Comparison of ENCODE assay signal across 8 cellular contexts in the genomic region with DNA sequence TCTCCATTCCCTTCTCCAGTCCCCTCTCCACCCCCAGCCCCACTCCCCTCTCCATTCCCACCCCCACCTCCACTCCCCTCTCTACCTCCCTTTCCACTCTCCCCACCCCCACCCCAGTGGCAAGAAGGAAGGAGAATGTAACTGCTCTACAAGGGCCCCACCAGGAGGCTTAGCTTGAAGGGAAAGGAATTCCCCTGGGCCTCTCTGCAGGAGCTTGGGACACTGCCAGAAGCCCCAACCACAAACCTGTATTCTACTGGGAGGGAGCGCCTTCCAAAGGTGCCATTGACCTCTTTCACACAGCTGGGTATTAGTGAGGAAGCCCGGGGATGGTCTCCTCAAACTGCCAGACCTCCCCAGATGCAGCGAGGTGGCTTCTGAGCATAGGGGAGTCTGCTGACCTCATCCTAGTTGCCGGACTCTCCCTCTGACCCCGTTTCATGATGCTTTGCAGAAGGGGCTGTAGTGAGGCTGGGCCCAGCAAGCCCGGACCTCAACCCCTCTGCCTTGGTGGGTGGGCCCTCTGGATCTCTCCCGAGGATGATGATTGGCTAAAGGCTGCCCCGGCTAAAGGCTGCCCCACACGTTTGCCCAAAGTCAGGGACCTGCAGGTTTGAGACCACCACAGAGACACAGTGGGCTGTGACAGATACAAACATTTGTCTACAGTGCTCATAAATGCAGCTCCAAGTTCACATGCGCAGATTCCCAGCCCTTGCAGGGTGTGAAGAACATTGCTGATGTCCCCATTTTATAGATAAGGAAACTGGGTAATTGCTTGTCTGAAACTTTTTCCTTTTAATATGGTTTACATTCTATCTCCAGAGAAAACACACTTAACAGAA. TPM values are rescaled to one million over a fixed set of nuclear protein-coding genes. Genes with fewer than 3 reads are reported as not detected.
DNase-seq lines count a peak whose midpoint lies in the region; ATAC-seq and TF ChIP-seq lines count a peak whose summit lies in the region.

No MANE protein-coding gene starts in this region.

- peaks cover 27% of the 10 kb centered on the region for H3K4me1 Mint-ChIP-seq in activated naive CD8-positive, alpha-beta T cell treated with anti-CD3 and anti-CD28 coated beads, Interleukin-2, amount 50 U/mL, for 24 hours
- peaks cover 30% of the 10 kb centered on the region for H3K4me1 Mint-ChIP-seq in type B pancreatic cell (ENCODE audit: unreplicated experiment)
- H3K4me1 Mint-ChIP-seq in activated CD8-positive, alpha-beta memory T cell treated with anti-CD3 and anti-CD28 coated beads, Interleukin-2, amount 10 ng/mL, durations not matched to agents 7 days and 5 days = peaks cover 17% of the 10 kb centered on the region

- CTCF ChIA-PET in activated CD8-positive, alpha-beta memory T cell treated with anti-CD3 and anti-CD28 coated beads, Interleukin-2, amount 10 ng/mL, durations not matched to agents 7 days and 5 days (lab: Charles Lee) = interaction anchor here (0.6 to 2.4 kb wide), 8 partner anchors 9 to 215 kb away, joined by 3 to 24 read pairs (median 4); no protein-coding TSS in a partner anchor

- H3K4me3 Mint-ChIP-seq in activated naive CD8-positive, alpha-beta T cell treated with anti-CD3 and anti-CD28 coated beads, Interleukin-2, amount 50 U/mL, for 24 hours = no peak overlapping the region
- peak overlapping the region; percentile 81 for H3K4me3 Mint-ChIP-seq in type B pancreatic cell
- no peak overlapping the region for H3K4me3 Mint-ChIP-seq in activated CD8-positive, alpha-beta memory T cell treated with anti-CD3 and anti-CD28 coated beads, Interleukin-2, amount 10 ng/mL, durations not matched to agents 7 days and 5 days

- DNase-seq in Right ventricle myocardium inferior (ENCODE audit: missing footprints) (peak; percentile 66), cardiac septum (ENCODE audit: low spot score) (no peak), kidney tubule cell (ENCODE audit: low spot score) (peak; percentile 96), type B pancreatic cell (ENCODE audit: extremely low spot score, unreplicated experiment) (no peak), SIG-M5 (lab: John Stamatoyannopoulos, UW) (no peak)
- peak; percentile 22 for DNase-seq in activated naive CD8-positive, alpha-beta T cell treated with anti-CD3 and anti-CD28 coated beads, Interleukin-2, amount 50 U/mL, for 24 hours
- DNase-seq in activated naive CD4-positive, alpha-beta T cell treated with anti-CD3 and anti-CD28 coated beads, Interleukin-2, amount 50 U/mL, for 72 hours (ENCODE audit: low spot score in 2 of 2) = no peak
- no peak for DNase-seq in activated CD8-positive, alpha-beta memory T cell treated with anti-CD3 and anti-CD28 coated beads, Interleukin-2, amount 10 ng/mL, durations not matched to agents 7 days and 5 days

- H3K36me3 Mint-ChIP-seq in activated naive CD8-positive, alpha-beta T cell treated with anti-CD3 and anti-CD28 coated beads, Interleukin-2, amount 50 U/mL, for 24 hours (ENCODE audit: low read depth) = no peaks in the 10 kb centered on the region
- peaks cover 9% of the 10 kb centered on the region for H3K36me3 Mint-ChIP-seq in type B pancreatic cell
- H3K36me3 Mint-ChIP-seq in activated naive CD4-positive, alpha-beta T cell treated with anti-CD3 and anti-CD28 coated beads, Interleukin-2, amount 50 U/mL, for 72 hours = no peaks in the 10 kb centered on the region
- H3K36me3 Mint-ChIP-seq in activated CD8-positive, alpha-beta memory T cell treated with anti-CD3 and anti-CD28 coated beads, Interleukin-2, amount 10 ng/mL, durations not matched to agents 7 days and 5 days = no peaks in the 10 kb centered on the region

- no peak overlapping the region for H3K27ac Mint-ChIP-seq in activated naive CD8-positive, alpha-beta T cell treated with anti-CD3 and anti-CD28 coated beads, Interleukin-2, amount 50 U/mL, for 24 hours
- H3K27ac Mint-ChIP-seq in type B pancreatic cell = peak overlapping the region; percentile 71
- peak overlapping the region in 1 of 2 donors; percentile 68 for H3K27ac Mint-ChIP-seq in activated naive CD4-positive, alpha-beta T cell treated with anti-CD3 and anti-CD28 coated beads, Interleukin-2, amount 50 U/mL, for 72 hours
- H3K27ac Mint-ChIP-seq in activated CD8-positive, alpha-beta memory T cell treated with anti-CD3 and anti-CD28 coated beads, Interleukin-2, amount 10 ng/mL, durations not matched to agents 7 days and 5 days = no peak overlapping the region

- peak; percentile 3 for ATAC-seq in Right ventricle myocardium inferior
- no peak for ATAC-seq in activated naive CD8-positive, alpha-beta T cell treated with anti-CD3 and anti-CD28 coated beads, Interleukin-2, amount 50 U/mL, for 24 hours
- ATAC-seq in activated naive CD4-positive, alpha-beta T cell treated with anti-CD3 and anti-CD28 coated beads, Interleukin-2, amount 50 U/mL, for 72 hours = no peak
- ATAC-seq in activated CD8-positive, alpha-beta memory T cell treated with anti-CD3 and anti-CD28 coated beads, Interleukin-2, amount 10 ng/mL, durations not matched to agents 7 days and 5 days = no peak

- no peaks in the 10 kb centered on the region for H3K27me3 Mint-ChIP-seq in activated naive CD8-positive, alpha-beta T cell treated with anti-CD3 and anti-CD28 coated beads, Interleukin-2, amount 50 U/mL, for 24 hours
- H3K27me3 Mint-ChIP-seq in type B pancreatic cell = no peaks in the 10 kb centered on the region
- no peaks in the 10 kb centered on the region for H3K27me3 Mint-ChIP-seq in activated CD8-positive, alpha-beta memory T cell treated with anti-CD3 and anti-CD28 coated beads, Interleukin-2, amount 10 ng/mL, durations not matched to agents 7 days and 5 days

- no peak for TF ChIP-seq CTCF in type B pancreatic cell (conservative IDR thresholded peaks at IDR 0.05)

- H3K9me3 Mint-ChIP-seq in activated naive CD8-positive, alpha-beta T cell treated with anti-CD3 and anti-CD28 coated beads, Interleukin-2, amount 50 U/mL, for 24 hours = no peaks in the 10 kb centered on the region
- no peaks in the 10 kb centered on the region for H3K9me3 Mint-ChIP-seq in type B pancreatic cell
- H3K9me3 Mint-ChIP-seq in activated naive CD4-positive, alpha-beta T cell treated with anti-CD3 and anti-CD28 coated beads, Interleukin-2, amount 50 U/mL, for 72 hours = no peaks in the 10 kb centered on the region
- no peaks in the 10 kb centered on the region for H3K9me3 Mint-ChIP-seq in activated CD8-positive, alpha-beta memory T cell treated with anti-CD3 and anti-CD28 coated beads, Interleukin-2, amount 10 ng/mL, durations not matched to agents 7 days and 5 days (ENCODE audit: low read depth)

- intact Hi-C loops in Right ventricle myocardium inferior (cut with DNase I) = loop anchor here (1.0 to 10.0 kb wide), 5 partner anchors 15 to 1291 kb away; no protein-coding TSS in a partner anchor
- intact Hi-C loops in cardiac septum (cut with DNase I) = loop anchor here (1.0 to 10.0 kb wide), 2 partner anchors 43 to 101 kb away; no protein-coding TSS in a partner anchor

RNA-seq across cellular contexts. Expression of a gene that starts 2.9 kb away (rescaled TPM):
- total RNA-seq in Right ventricle myocardium inferior = 33.0 TPM
- total RNA-seq in cardiac septum = 45.5 TPM
- 25.7 and 53.0 TPM in 2 replicates for total RNA-seq in type B pancreatic cell (ENCODE audit: low replicate concordance)
- total RNA-seq in activated naive CD4-positive, alpha-beta T cell treated with anti-CD3 and anti-CD28 coated beads, Interleukin-2, amount 50 U/mL, for 72 hours = 1 to 10 TPM in 1 of 2 donors, under 1 TPM in 1; 0.32 to 1.7 TPM
- under 1 TPM in 1 of 2 experiments, not detected in 1; 0.37 TPM for total RNA-seq in activated CD8-positive, alpha-beta memory T cell treated with anti-CD3 and anti-CD28 coated beads, Interleukin-2, amount 10 ng/mL, durations not matched to agents 7 days and 5 days

RNA-seq across cellular contexts. Expression of a gene that starts 16.1 kb away (rescaled TPM):
- total RNA-seq in Right ventricle myocardium inferior (91.5 TPM), cardiac septum (47.5 TPM), type B pancreatic cell (ENCODE audit: low replicate concordance) (22.7 and 27.9 TPM in 2 replicates)
- 1 to 10 TPM; 1.5 to 4.1 TPM for total RNA-seq in activated naive CD4-positive, alpha-beta T cell treated with anti-CD3 and anti-CD28 coated beads, Interleukin-2, amount 50 U/mL, for 72 hours
- 1 to 10 TPM; 1.2 to 3.1 TPM for total RNA-seq in activated CD8-positive, alpha-beta memory T cell treated with anti-CD3 and anti-CD28 coated beads, Interleukin-2, amount 10 ng/mL, durations not matched to agents 7 days and 5 days

RNA-seq across cellular contexts. Expression of a gene that starts 25.0 kb away (rescaled TPM):
- total RNA-seq in Right ventricle myocardium inferior (13.7 TPM), cardiac septum (14.9 TPM), type B pancreatic cell (ENCODE audit: low replicate concordance) (23.5 and 39.0 TPM in 2 replicates)
- 10 to 100 TPM in 1 of 2 donors, 1 to 10 TPM in 1; 3.1 to 20.9 TPM for total RNA-seq in activated naive CD4-positive, alpha-beta T cell treated with anti-CD3 and anti-CD28 coated beads, Interleukin-2, amount 50 U/mL, for 72 hours
- 10 to 100 TPM; 29.5 to 29.6 TPM for total RNA-seq in activated CD8-positive, alpha-beta memory T cell treated with anti-CD3 and anti-CD28 coated beads, Interleukin-2, amount 10 ng/mL, durations not matched to agents 7 days and 5 days

Comparison
In these comparisons a context has a peak if more than half of its experiments do, and no peak if none do; other contexts are left out.
1. DNase-seq: peak in Right ventricle myocardium inferior (single experiment), activated naive CD8-positive, alpha-beta T cell treated with anti-CD3 and anti-CD28 coated beads, Interleukin-2, amount 50 U/mL, for 24 hours (single experiment) and kidney tubule cell (single experiment); none in cardiac septum (single experiment), type B pancreatic cell (single experiment), activated naive CD4-positive, alpha-beta T cell treated with anti-CD3 and anti-CD28 coated beads, Interleukin-2, amount 50 U/mL, for 72 hours (0 of 2), SIG-M5 (single experiment) and activated CD8-positive, alpha-beta memory T cell treated with anti-CD3 and anti-CD28 coated beads, Interleukin-2, amount 10 ng/mL, durations not matched to agents 7 days and 5 days (single experiment).